ENCODE assay signal across 1 cellular context in the genomic region with DNA sequence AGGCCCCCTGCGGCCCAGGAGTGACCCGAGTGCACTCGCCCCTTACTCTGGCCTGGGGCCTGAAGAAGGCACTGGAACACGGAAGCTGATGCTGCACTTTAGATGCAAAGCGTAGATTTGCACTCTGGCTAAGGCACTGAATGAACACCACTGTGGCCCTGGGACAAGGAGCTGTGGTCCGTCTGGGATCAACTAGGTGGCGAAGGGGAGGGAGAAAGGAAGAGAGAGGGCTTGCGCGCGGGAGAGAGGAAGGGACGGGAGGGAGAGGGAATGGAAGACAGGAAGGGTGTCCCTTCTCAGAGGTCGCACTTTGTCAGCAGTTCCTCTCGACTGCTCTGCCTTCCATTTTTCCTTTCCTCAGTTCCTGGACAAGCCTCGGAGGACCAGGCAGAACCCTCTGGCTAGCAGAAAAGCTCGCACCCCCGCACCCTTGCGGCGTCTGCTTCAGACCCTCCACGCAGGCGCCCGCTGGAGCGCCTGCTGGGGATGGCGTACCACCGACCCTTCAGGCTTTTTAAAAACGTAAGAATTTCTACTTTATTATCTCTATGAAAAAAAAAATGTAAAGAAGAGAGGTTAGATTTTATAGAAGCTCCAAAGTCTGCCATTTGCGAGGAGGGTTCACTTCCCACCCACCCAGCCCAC.
TF ChIP-seq lines count a peak whose summit lies in the region.

No MANE protein-coding gene starts in this region.

TF ChIP-seq in IMR-90, 13 proteins besides CTCF, POLR2A, EP300 and RAD21:
- TF ChIP-seq RFX5 (IDR thresholded peaks at IDR 0.05; ENCODE audit: low read depth, low read length) (no peak), CEBPB (IDR thresholded peaks at IDR 0.05; ENCODE audit: low read depth, low read length) (no peak), MAZ (IDR thresholded peaks at IDR 0.05; ENCODE audit: borderline replicate concordance, low read depth, low read length) (no peak), SMC3 (IDR thresholded peaks at IDR 0.05; ENCODE audit: low read depth, low read length) (no peak), MXI1 (IDR thresholded peaks at IDR 0.05; ENCODE audit: borderline replicate concordance, low read depth, low read length) (no peak), NFE2L2 (IDR thresholded peaks at IDR 0.05; ENCODE audit: low read depth, low read length) (no peak)
- TF ChIP-seq, protein P1, sequence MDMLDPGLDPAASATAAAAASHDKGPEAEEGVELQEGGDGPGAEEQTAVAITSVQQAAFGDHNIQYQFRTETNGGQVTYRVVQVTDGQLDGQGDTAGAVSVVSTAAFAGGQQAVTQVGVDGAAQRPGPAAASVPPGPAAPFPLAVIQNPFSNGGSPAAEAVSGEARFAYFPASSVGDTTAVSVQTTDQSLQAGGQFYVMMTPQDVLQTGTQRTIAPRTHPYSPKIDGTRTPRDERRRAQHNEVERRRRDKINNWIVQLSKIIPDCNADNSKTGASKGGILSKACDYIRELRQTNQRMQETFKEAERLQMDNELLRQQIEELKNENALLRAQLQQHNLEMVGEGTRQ (IDR thresholded peaks at IDR 0.05; ENCODE audit: low read depth, low read length), result no peak
- TF ChIP-seq, protein P2, sequence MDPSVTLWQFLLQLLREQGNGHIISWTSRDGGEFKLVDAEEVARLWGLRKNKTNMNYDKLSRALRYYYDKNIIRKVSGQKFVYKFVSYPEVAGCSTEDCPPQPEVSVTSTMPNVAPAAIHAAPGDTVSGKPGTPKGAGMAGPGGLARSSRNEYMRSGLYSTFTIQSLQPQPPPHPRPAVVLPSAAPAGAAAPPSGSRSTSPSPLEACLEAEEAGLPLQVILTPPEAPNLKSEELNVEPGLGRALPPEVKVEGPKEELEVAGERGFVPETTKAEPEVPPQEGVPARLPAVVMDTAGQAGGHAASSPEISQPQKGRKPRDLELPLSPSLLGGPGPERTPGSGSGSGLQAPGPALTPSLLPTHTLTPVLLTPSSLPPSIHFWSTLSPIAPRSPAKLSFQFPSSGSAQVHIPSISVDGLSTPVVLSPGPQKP (IDR thresholded peaks at IDR 0.05; ENCODE audit: borderline replicate concordance, low read depth, low read length), result no peak
